ENCODE assay signal across 9 cellular contexts in genomic region chr16:66924527-66925321, GRCh38. TPM values are rescaled to one million over a fixed set of nuclear protein-coding genes. Genes with fewer than 3 reads are reported as not detected.
A peak's percentile ranks its signal among the peaks of the same experiment; 100 is the strongest.
DNase-seq lines count a peak whose midpoint lies in the region; ATAC-seq and TF ChIP-seq lines count a peak whose summit lies in the region.
"Had no signal": no experiment of that assay in that cellular context is flagged by ENCODE, and none has a peak within 500 bp of the region (broad histone marks: within the 10 kb centered on the region; RNA-seq: fewer than 3 reads in every experiment).

No MANE protein-coding gene starts in this region.

- CTCF ChIA-PET in activated CD8-positive, alpha-beta T cell treated with anti-CD3 and anti-CD28 coated beads, Interleukin-2, amount 10 ng/mL, durations not matched to agents 7 days and 5 days (lab: Charles Lee), result interaction anchor here (0.8 to 4.2 kb wide), 4 partner anchors 30 to 94 kb away, joined by 3 to 27 read pairs (median 4); partner anchors contain the start of gene NAE1

- H3K9ac ChIP-seq in BLaER1 (no peak overlapping the region), neural progenitor cell (no peak overlapping the region)

- H3K4me1 ChIP-seq in BLaER1 (peaks cover 91% of the 10 kb centered on the region), neural progenitor cell (no peaks in the 10 kb centered on the region)

- DNase-seq in HFF-Myc (ENCODE audit: extremely low read depth, low read depth), result no peak
- peak; percentile 52 for DNase-seq in activated CD8-positive, alpha-beta T cell treated with anti-CD3 and anti-CD28 coated beads, Interleukin-2, amount 10 ng/mL, durations not matched to agents 7 days and 5 days
- DNase-seq in neural progenitor cell (ENCODE audit: low spot score), result peak; percentile 87
- no peak for DNase-seq in NCI-H526 treated with DMSO at 0.1 percent for 48 hours (lab: John Stamatoyannopoulos, UW)
- DNase-seq in cortex of kidney (lab: John Stamatoyannopoulos, UW), result no peak

- H3K27ac ChIP-seq in BLaER1 (0 out of 2 replicates have a peak overlapping the region, but pooled peaks have one; percentile 89), neural progenitor cell (no peak overlapping the region)

- POLR2A ChIA-PET in activated CD8-positive, alpha-beta T cell treated with anti-CD3 and anti-CD28 coated beads, Interleukin-2, amount 10 ng/mL, durations not matched to agents 7 days and 5 days (lab: Charles Lee), result interaction anchor here (0.5 to 0.6 kb wide), 2 partner anchors 98 to 343 kb away, joined by 3 read pairs; no protein-coding TSS in a partner anchor

- peak overlapping the region; percentile 71 for H2AFZ ChIP-seq in neural progenitor cell (replicated peaks)

- TF ChIP-seq CTCF in HFF-Myc (IDR thresholded peaks at IDR 0.05; ENCODE audit: low read depth, low read length, missing control alignments) (no peak), neural progenitor cell (IDR thresholded peaks at IDR 0.05) (peak; percentile 64)

- peaks cover 12% of the 10 kb centered on the region for H3F3A ChIP-seq in neural progenitor cell (ENCODE audit: low read depth)

- H3K4me3 ChIP-seq in BLaER1 (peak overlapping the region; percentile 54), HFF-Myc (replicated peaks; ENCODE audit: low read depth, low read length) (peak overlapping the region; percentile 33), neural progenitor cell (peak overlapping the region; percentile 39)

- H3K9me3 Mint-ChIP-seq in activated CD8-positive, alpha-beta T cell treated with anti-CD3 and anti-CD28 coated beads, Interleukin-2, amount 10 ng/mL, durations not matched to agents 7 days and 5 days (ENCODE audit: insufficient read depth), result no peaks in the 10 kb centered on the region
- no peaks in the 10 kb centered on the region for H3K9me3 Mint-ChIP-seq in neural progenitor cell

- H4K20me1 ChIP-seq in BLaER1, result no peaks in the 10 kb centered on the region
- peaks cover 10% of the 10 kb centered on the region for H4K20me1 ChIP-seq in neural progenitor cell (ENCODE audit: low read depth)

- H3K27me3 ChIP-seq in BLaER1 (peaks cover 34% of the 10 kb centered on the region), neural progenitor cell (peaks cover 70% of the 10 kb centered on the region)

- peak; percentile 75 for ATAC-seq in activated CD8-positive, alpha-beta T cell treated with anti-CD3 and anti-CD28 coated beads, Interleukin-2, amount 10 ng/mL, durations not matched to agents 7 days and 5 days
- ATAC-seq in esophagus mucosa (peak; percentile 41), GM21447 (IDR thresholded peaks at IDR 0.05; ENCODE audit: unreplicated experiment) (no peak)

- H3K36me3 ChIP-seq in BLaER1, result no peaks in the 10 kb centered on the region
- no peaks in the 10 kb centered on the region for H3K36me3 ChIP-seq in neural progenitor cell

- peaks cover 34% of the 10 kb centered on the region for H3K27me3 Mint-ChIP-seq in activated CD8-positive, alpha-beta T cell treated with anti-CD3 and anti-CD28 coated beads, Interleukin-2, amount 10 ng/mL, durations not matched to agents 7 days and 5 days (ENCODE audit: low read depth)
- peaks cover 42% of the 10 kb centered on the region for H3K27me3 Mint-ChIP-seq in neural progenitor cell (ENCODE audit: insufficient read depth, low read depth)

- no peaks in the 10 kb centered on the region for H3K36me3 Mint-ChIP-seq in activated CD8-positive, alpha-beta T cell treated with anti-CD3 and anti-CD28 coated beads, Interleukin-2, amount 10 ng/mL, durations not matched to agents 7 days and 5 days (ENCODE audit: low read depth)
- H3K36me3 Mint-ChIP-seq in neural progenitor cell, result no peaks in the 10 kb centered on the region

- H3K79me2 ChIP-seq in neural progenitor cell (ENCODE audit: low read depth), result no peaks in the 10 kb centered on the region

- no peak overlapping the region for H3K27ac Mint-ChIP-seq in activated CD8-positive, alpha-beta T cell treated with anti-CD3 and anti-CD28 coated beads, Interleukin-2, amount 10 ng/mL, durations not matched to agents 7 days and 5 days
- no peak overlapping the region for H3K27ac Mint-ChIP-seq in neural progenitor cell

- H3K4me2 ChIP-seq in BLaER1 (peak overlapping the region; percentile 90), neural progenitor cell (peak overlapping the region; percentile 64)

- H3K9me3 ChIP-seq in BLaER1 (no peaks in the 10 kb centered on the region), neural progenitor cell (ENCODE audit: low read depth) (no peaks in the 10 kb centered on the region)

- H3K4me1 Mint-ChIP-seq in activated CD8-positive, alpha-beta T cell treated with anti-CD3 and anti-CD28 coated beads, Interleukin-2, amount 10 ng/mL, durations not matched to agents 7 days and 5 days (ENCODE audit: low read depth), result peaks cover 22% of the 10 kb centered on the region
- peaks cover 33% of the 10 kb centered on the region for H3K4me1 Mint-ChIP-seq in neural progenitor cell

- H3K4me3 Mint-ChIP-seq in activated CD8-positive, alpha-beta T cell treated with anti-CD3 and anti-CD28 coated beads, Interleukin-2, amount 10 ng/mL, durations not matched to agents 7 days and 5 days, result peak overlapping the region; percentile 53
- peak overlapping the region; percentile 80 for H3K4me3 Mint-ChIP-seq in neural progenitor cell

RNA-seq across cellular contexts. Expression of gene RRAD, which starts 0.6 kb away (rescaled TPM):
- total RNA-seq in activated CD8-positive, alpha-beta T cell treated with anti-CD3 and anti-CD28 coated beads, Interleukin-2, amount 10 ng/mL, durations not matched to agents 7 days and 5 days, result under 1 TPM in 1 of 2 experiments, not detected in 1; 0.34 TPM
- total RNA-seq in esophagus mucosa (59.1 TPM), neural progenitor cell (ENCODE audit: low replicate concordance) (0.12 and 0.24 TPM in 2 replicates)

RNA-seq across cellular contexts. Expression of gene CDH16, which starts 6.0 kb away (rescaled TPM):
- total RNA-seq in activated CD8-positive, alpha-beta T cell treated with anti-CD3 and anti-CD28 coated beads, Interleukin-2, amount 10 ng/mL, durations not matched to agents 7 days and 5 days, result not detected
- 5.0 TPM for total RNA-seq in esophagus mucosa
- not detected in 2 replicates for total RNA-seq in neural progenitor cell (ENCODE audit: low replicate concordance)
- total RNA-seq: lung microvascular endothelial cell had no signal

RNA-seq across cellular contexts. Expression of gene CIAO2B, which starts 9.5 kb away (rescaled TPM):
- 100 to 1,000 TPM; 115 to 126 TPM for total RNA-seq in activated CD8-positive, alpha-beta T cell treated with anti-CD3 and anti-CD28 coated beads, Interleukin-2, amount 10 ng/mL, durations not matched to agents 7 days and 5 days
- total RNA-seq in esophagus mucosa (125 TPM), neural progenitor cell (ENCODE audit: low replicate concordance) (55.5 and 76.0 TPM in 2 replicates)

RNA-seq across cellular contexts. Expression of gene CES2, which starts 10.6 kb away (rescaled TPM):
- 10 to 100 TPM; 29.7 to 34.0 TPM for total RNA-seq in activated CD8-positive, alpha-beta T cell treated with anti-CD3 and anti-CD28 coated beads, Interleukin-2, amount 10 ng/mL, durations not matched to agents 7 days and 5 days
- total RNA-seq in esophagus mucosa, result 151 TPM
- 11.1 and 20.9 TPM in 2 replicates for total RNA-seq in neural progenitor cell (ENCODE audit: low replicate concordance)

RNA-seq across cellular contexts. Expression of gene CES3, which starts 36.3 kb away (rescaled TPM):
- total RNA-seq in activated CD8-positive, alpha-beta T cell treated with anti-CD3 and anti-CD28 coated beads, Interleukin-2, amount 10 ng/mL, durations not matched to agents 7 days and 5 days, result 1 to 10 TPM; 2.4 to 4.3 TPM
- 1.1 TPM for total RNA-seq in esophagus mucosa
- total RNA-seq in neural progenitor cell (ENCODE audit: low replicate concordance), result 5.7 and 13.4 TPM in 2 replicates
- total RNA-seq: lung microvascular endothelial cell had no signal

Comparison
In these comparisons a context has a peak if more than half of its experiments do, and no peak if none do; other contexts are left out.
1. DNase-seq: peak in activated CD8-positive, alpha-beta T cell treated with anti-CD3 and anti-CD28 coated beads, Interleukin-2, amount 10 ng/mL, durations not matched to agents 7 days and 5 days (single experiment) and neural progenitor cell (single experiment); none in HFF-Myc (single experiment), NCI-H526 treated with DMSO at 0.1 percent for 48 hours (single experiment) and cortex of kidney (single experiment).
2. RNA of gene RRAD, which starts 0.6 kb away (total RNA-seq): 59.1 TPM in esophagus mucosa (single experiment); 0.34 TPM in activated CD8-positive, alpha-beta T cell treated with anti-CD3 and anti-CD28 coated beads, Interleukin-2, amount 10 ng/mL, durations not matched to agents 7 days and 5 days and 0.12 to 0.24 TPM in neural progenitor cell; every median in the first group is over 10 times any median in the second.
3. Peak in every context shown above with its lines, with median percentiles within 50 percentile points of each other: H3K4me3 ChIP-seq.